18 cellular contexts compared by ENCODE assay signal in genomic region chr22:36397767-36398093, GRCh38. TPM values are rescaled to one million over a fixed set of nuclear protein-coding genes. Genes with fewer than 3 reads are reported as not detected.
DNase-seq lines count a peak whose midpoint lies in the region; ATAC-seq and TF ChIP-seq lines count a peak whose summit lies in the region.
"Had no signal": no experiment of that assay in that cellular context is flagged by ENCODE, and none has a peak within 500 bp of the region (broad histone marks: within the 10 kb centered on the region; RNA-seq: fewer than 3 reads in every experiment).

No MANE protein-coding gene starts in this region.

- no peaks in the 10 kb centered on the region for H3K27me3 ChIP-seq in hepatocyte
- H3K27me3 ChIP-seq: BE2C had no signal

- BruUV-seq in Calu3 (replicated peaks; lab: Mats Ljungman, UMichigan) = no TSS peak

- peak overlapping the region; percentile 86 for H3K27ac ChIP-seq in RWPE1
- peak overlapping the region; percentile 65 for H3K27ac ChIP-seq in hepatocyte

- H3K79me2 ChIP-seq in hepatocyte = no peaks in the 10 kb centered on the region

- H3K4me2 ChIP-seq in hepatocyte = no peak overlapping the region

- H2AFZ ChIP-seq in hepatocyte = no peak overlapping the region

- no peak overlapping the region for H3K4me3 Mint-ChIP-seq in Calu3 (ENCODE audit: low read depth, unreplicated experiment)
- H3K4me3 Mint-ChIP-seq in osteocyte (ENCODE audit: unreplicated experiment) = no peak overlapping the region
- H3K4me3 Mint-ChIP-seq: activated CD4-positive, alpha-beta T cell treated with anti-CD3 and anti-CD28 coated beads, Interleukin-2, amount 10 ng/mL, durations not matched to agents 24 days and 14 days had no signal

- H3K9me3 ChIP-seq in hepatocyte (ENCODE audit: low read depth) = no peaks in the 10 kb centered on the region
- H3K9me3 ChIP-seq: BE2C had no signal

- POLR2A ChIA-PET in RWPE1 (lab: Yijun Ruan, JAX; ENCODE audit: low non-redundant PET) = no interaction called here

- TF ChIP-seq CTCF in Calu3 (IDR thresholded peaks at IDR 0.05; ENCODE audit: unreplicated experiment) = no peak
- TF ChIP-seq CTCF in RWPE1 (conservative IDR thresholded peaks at IDR 0.05; ENCODE audit: low read depth) = no peak
- TF ChIP-seq CTCF in hepatocyte (IDR thresholded peaks at IDR 0.05; ENCODE audit: poor library complexity) = no peak
- TF ChIP-seq CTCF in osteocyte (IDR thresholded peaks at IDR 0.05) = no peak

- H3K4me3 ChIP-seq in hepatocyte = no peak overlapping the region
- H3K4me3 ChIP-seq: skin epidermis had no signal

- H3K27me3 Mint-ChIP-seq in Calu3 (ENCODE audit: unreplicated experiment) = no peaks in the 10 kb centered on the region
- H3K27me3 Mint-ChIP-seq in osteocyte (ENCODE audit: unreplicated experiment) = no peaks in the 10 kb centered on the region
- H3K27me3 Mint-ChIP-seq: activated CD4-positive, alpha-beta T cell treated with anti-CD3 and anti-CD28 coated beads, Interleukin-2, amount 10 ng/mL, durations not matched to agents 24 days and 14 days had no signal

- H4K20me1 ChIP-seq in hepatocyte (ENCODE audit: insufficient read depth, poor library complexity, severe bottlenecking) = no peaks in the 10 kb centered on the region

- H3K27ac Mint-ChIP-seq in Calu3 (ENCODE audit: unreplicated experiment) (peak overlapping the region; percentile 87), osteocyte (ENCODE audit: unreplicated experiment) (peak overlapping the region; percentile 74)

- DNase-seq in Calu3 = no peak
- DNase-seq in RWPE1 (ENCODE audit: low spot score) = no peak
- no peak for DNase-seq in hepatocyte (ENCODE audit: low spot score)
- no peak for DNase-seq in osteocyte (ENCODE audit: extremely low spot score, unreplicated experiment)
- no peak for DNase-seq in NCI-H1105 (lab: John Stamatoyannopoulos, UW)
- no peak for DNase-seq in activated naive CD4-positive, alpha-beta T cell treated with Interleukin-2 at 50 U/mL for 16 hours
- DNase-seq: activated CD4-positive, alpha-beta T cell treated with anti-CD3 and anti-CD28 coated beads, Interleukin-2, amount 10 ng/mL, durations not matched to agents 24 days and 14 days; activated naive CD4-positive, alpha-beta T cell; BE2C; DMS 273 treated with DMSO at 0.1 percent for 48 hours; left cardiac atrium; NCI-H1417; NCI-H2171 treated with DMSO at 0.1 percent for 48 hours; posterior cingulate gyrus; stimulated activated CD4-positive, alpha-beta T cell treated with anti-CD3 and anti-CD28 coated beads, Interleukin-4, amount 100 ng/mL, for 4 hours; substantia nigra had no signal

- H3K36me3 ChIP-seq in hepatocyte (replicated peaks; ENCODE audit: insufficient read depth, low read depth) = no peaks in the 10 kb centered on the region
- H3K36me3 ChIP-seq: BE2C had no signal

- 94% methylated on average over 5 of the region's 5 CpGs for WGBS in hepatocyte (ENCODE audit: low lambda C conversion rate, missing lambda C conversion rate)

- CTCF ChIA-PET in Calu3 (lab: Charles Lee) = interaction anchor here (0.9 to 1.0 kb wide), 2 partner anchors 9 to 73 kb away, joined by 3 read pairs; no protein-coding TSS in a partner anchor
- CTCF ChIA-PET in RWPE1 (lab: Yijun Ruan, JAX) = no interaction called here

- H3K36me3 Mint-ChIP-seq in Calu3 (ENCODE audit: insufficient read depth, unreplicated experiment) (peaks cover 17% of the 10 kb centered on the region), osteocyte (ENCODE audit: unreplicated experiment) (no peaks in the 10 kb centered on the region)

- intact Hi-C loops in Calu3 (cut with micrococcal nuclease; ENCODE audit: unreplicated experiment) = no loop called here

- peaks cover 29% of the 10 kb centered on the region for H3K4me1 ChIP-seq in hepatocyte (ENCODE audit: insufficient read depth)

- no peak for ATAC-seq in HG02970 (IDR thresholded peaks at IDR 0.05; ENCODE audit: low FRiP score, unreplicated experiment)

- H3K9me2 ChIP-seq in hepatocyte (replicated peaks; ENCODE audit: insufficient read depth) = no peaks in the 10 kb centered on the region

- H3K4me1 Mint-ChIP-seq in Calu3 (ENCODE audit: low read depth, unreplicated experiment) = peaks cover 57% of the 10 kb centered on the region
- H3K4me1 Mint-ChIP-seq in osteocyte (ENCODE audit: unreplicated experiment) = peaks cover 28% of the 10 kb centered on the region

- H3K9me3 Mint-ChIP-seq in Calu3 (ENCODE audit: low read depth, unreplicated experiment) (no peaks in the 10 kb centered on the region), osteocyte (ENCODE audit: unreplicated experiment) (no peaks in the 10 kb centered on the region)
- H3K9me3 Mint-ChIP-seq: activated CD4-positive, alpha-beta T cell treated with anti-CD3 and anti-CD28 coated beads, Interleukin-2, amount 10 ng/mL, durations not matched to agents 24 days and 14 days had no signal

RNA-seq across cellular contexts. Expression of gene MYH9, which starts 10.0 kb away (rescaled TPM):
- total RNA-seq in Calu3 (2022) = 526 and 606 TPM in 2 replicates
- 149 and 188 TPM in 2 replicates for total RNA-seq in hepatocyte
- 125 and 140 TPM in 2 replicates for polyA plus RNA-seq in hepatocyte
- total RNA-seq in osteocyte = 938 and 1,044 TPM in 2 replicates
